In the genomic region with DNA sequence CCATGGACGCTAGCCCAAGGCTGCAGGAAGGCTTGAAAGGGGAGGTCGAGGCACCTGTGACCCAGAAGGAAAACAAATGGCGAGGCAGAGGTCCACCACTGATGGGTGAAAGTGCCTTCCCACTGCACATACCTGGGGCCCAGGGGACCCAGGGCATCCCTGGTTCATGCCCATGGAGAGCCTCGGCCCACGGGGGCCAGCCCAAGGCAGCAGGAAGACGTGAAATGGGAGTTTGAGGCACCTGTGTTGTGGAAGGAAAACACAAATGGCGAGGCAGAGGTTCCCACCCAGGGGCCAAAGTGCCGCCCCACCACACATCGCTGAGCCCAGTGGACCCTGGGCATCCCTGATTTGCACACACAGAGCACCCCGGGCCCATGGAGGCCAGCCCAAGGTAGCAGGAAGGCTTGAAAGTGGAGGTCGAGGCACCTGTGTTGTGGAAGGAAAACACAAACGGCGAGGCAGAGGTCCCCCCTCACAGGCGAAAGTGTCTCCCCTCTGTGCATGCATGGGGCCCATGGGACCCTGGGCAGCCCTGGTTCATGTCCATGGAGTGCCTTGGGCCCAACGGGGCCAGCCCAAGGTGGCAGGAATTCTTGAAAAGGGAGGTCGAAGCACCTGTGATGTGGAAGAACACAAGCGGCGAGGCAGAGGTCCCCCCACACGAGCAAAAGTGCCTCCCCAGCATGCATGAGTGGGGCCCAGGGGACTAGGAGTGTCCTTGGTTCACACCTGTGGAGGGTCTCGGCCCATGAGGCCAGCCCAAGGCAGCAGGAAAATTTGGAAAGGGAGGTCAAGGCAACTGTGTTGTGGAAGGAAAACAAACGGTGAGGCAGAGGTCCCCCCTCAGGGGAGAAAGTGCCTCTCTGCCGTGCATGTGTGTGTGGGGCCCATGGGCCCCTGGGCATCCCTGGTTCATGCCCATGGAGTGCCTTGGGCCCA, we compare ENCODE assay signal across 11 cellular contexts.
DNase-seq lines count a peak whose midpoint lies in the region; ATAC-seq and TF ChIP-seq lines count a peak whose summit lies in the region.
"Had no signal": no experiment of that assay in that cellular context is flagged by ENCODE, and none has a peak within 500 bp of the region (broad histone marks: within the 10 kb centered on the region; RNA-seq: fewer than 3 reads in every experiment).

No MANE protein-coding gene starts in this region.

- no peaks in the 10 kb centered on the region for H3K27me3 ChIP-seq in H9 (ENCODE audit: insufficient read depth, low read length)

- no peak overlapping the region for H3K4me3 Mint-ChIP-seq in H9
- H3K4me3 Mint-ChIP-seq in activated T-helper 2 cell treated with anti-CD3 and anti-CD28 coated beads, Interferon-gamma antibody, Interleukin-2, Interleukin-4, amounts not matched to agents 10 μg/mL and 5 μg/mL and 100 μg/mL, durations not matched to agents 14 hours and 24 hours and 36 hours (ENCODE audit: low read depth) = no peak overlapping the region
- no peak overlapping the region for H3K4me3 Mint-ChIP-seq in stimulated activated naive B cell treated with anti-CD40 and anti-IgM and Interleukin-4, amounts not matched to agents 10 μg/mL and 1 μg/mL and 100 μg/mL, for 72 hours
- no peak overlapping the region for H3K4me3 Mint-ChIP-seq in activated T-helper 1 cell treated with anti-CD3 and anti-CD28 coated beads, Interleukin-12 subunit alpha, Interleukin-12 subunit beta, Interleukin-2, Interleukin-4 antibody, amounts not matched to agents 30 ng/mL and 10 ng/mL and 1 ng/mL, durations not matched to agents 14 hours and 24 hours and 36 hours
- H3K4me3 Mint-ChIP-seq: brain, naive B cell had no signal

- H3K79me2 ChIP-seq in H9 (ENCODE audit: insufficient read depth, low read length) = no peaks in the 10 kb centered on the region

- peaks cover 11 to 29% (median 13%) of the 10 kb centered on the region in 3 experiments; a peak in 5 of 7 replicates for H3K36me3 Mint-ChIP-seq in H9 (ENCODE audit: insufficient read depth in 1 of 3, low read depth in 3 of 3)
- H3K36me3 Mint-ChIP-seq in activated T-helper 2 cell treated with anti-CD3 and anti-CD28 coated beads, Interferon-gamma antibody, Interleukin-2, Interleukin-4, amounts not matched to agents 10 μg/mL and 5 μg/mL and 100 μg/mL, durations not matched to agents 14 hours and 24 hours and 36 hours (ENCODE audit: low read depth) = no peaks in the 10 kb centered on the region
- peaks cover 5 to 14% of the 10 kb centered on the region in 2 donors for H3K36me3 Mint-ChIP-seq in stimulated activated naive B cell treated with anti-CD40 and anti-IgM and Interleukin-4, amounts not matched to agents 10 μg/mL and 1 μg/mL and 100 μg/mL, for 72 hours
- peaks cover 3% of the 10 kb centered on the region for H3K36me3 Mint-ChIP-seq in activated T-helper 1 cell treated with anti-CD3 and anti-CD28 coated beads, Interleukin-12 subunit alpha, Interleukin-12 subunit beta, Interleukin-2, Interleukin-4 antibody, amounts not matched to agents 30 ng/mL and 10 ng/mL and 1 ng/mL, durations not matched to agents 14 hours and 24 hours and 36 hours (ENCODE audit: low read depth)
- H3K36me3 Mint-ChIP-seq: brain had no signal

- no peak overlapping the region for H3K9ac ChIP-seq in H9 (ENCODE audit: extremely low read depth, insufficient read length, low read length)

- no peaks in the 10 kb centered on the region for H3K4me1 Mint-ChIP-seq in H9
- no peaks in the 10 kb centered on the region for H3K4me1 Mint-ChIP-seq in activated T-helper 2 cell treated with anti-CD3 and anti-CD28 coated beads, Interferon-gamma antibody, Interleukin-2, Interleukin-4, amounts not matched to agents 10 μg/mL and 5 μg/mL and 100 μg/mL, durations not matched to agents 14 hours and 24 hours and 36 hours (ENCODE audit: low read depth)
- H3K4me1 Mint-ChIP-seq in stimulated activated naive B cell treated with anti-CD40 and anti-IgM and Interleukin-4, amounts not matched to agents 10 μg/mL and 1 μg/mL and 100 μg/mL, for 72 hours = no peaks in the 10 kb centered on the region
- no peaks in the 10 kb centered on the region for H3K4me1 Mint-ChIP-seq in activated T-helper 1 cell treated with anti-CD3 and anti-CD28 coated beads, Interleukin-12 subunit alpha, Interleukin-12 subunit beta, Interleukin-2, Interleukin-4 antibody, amounts not matched to agents 30 ng/mL and 10 ng/mL and 1 ng/mL, durations not matched to agents 14 hours and 24 hours and 36 hours (ENCODE audit: low read depth)
- H3K4me1 Mint-ChIP-seq: brain, naive B cell had no signal

- H3K79me1 ChIP-seq in H9 (ENCODE audit: insufficient read depth, low read depth, low read length, poor library complexity, severe bottlenecking) = no peaks in the 10 kb centered on the region

- no peak overlapping the region for H2BK12ac ChIP-seq in H9 (ENCODE audit: insufficient read length, low read depth, low read length)

- no peaks in the 10 kb centered on the region for H3K23me2 ChIP-seq in H9 (ENCODE audit: insufficient read length, low read depth, low read length, poor library complexity, severe bottlenecking)

- no peak overlapping the region for H3K4ac ChIP-seq in H9 (ENCODE audit: low read depth, low read length)

- ATAC-seq in stimulated activated naive B cell treated with anti-CD40 and anti-IgM and Interleukin-4, amounts not matched to agents 10 μg/mL and 1 μg/mL and 100 μg/mL, for 72 hours (replicated peaks) = no peak
- ATAC-seq in GM18909 (IDR thresholded peaks at IDR 0.05; ENCODE audit: poor library complexity, unreplicated experiment) = no peak

- H2AK5ac ChIP-seq in H9 (ENCODE audit: insufficient read length, low read length) = no peak overlapping the region

- TF ChIP-seq CTCF in H9 (conservative IDR thresholded peaks at IDR 0.05) = no peak

- no peaks in the 10 kb centered on the region for H4K20me1 ChIP-seq in H9 (ENCODE audit: control insufficient read depth, insufficient read depth, insufficient read length)

- DNase-seq in H9 (peak; percentile 12), islet precursor cell (peak; percentile 25), caudate nucleus (lab: John Stamatoyannopoulos, UW) (no peak)
- DNase-seq in activated T-helper 2 cell treated with anti-CD3 and anti-CD28 coated beads, Interferon-gamma antibody, Interleukin-2, Interleukin-4, amounts not matched to agents 10 μg/mL and 5 μg/mL and 100 μg/mL, durations not matched to agents 14 hours and 24 hours and 36 hours (ENCODE audit: low spot score) = peak; percentile 2
- DNase-seq in stimulated activated naive B cell treated with anti-CD40 and anti-IgM and Interleukin-4, amounts not matched to agents 10 μg/mL and 1 μg/mL and 100 μg/mL, for 72 hours = peak; percentile 0
- no peak for DNase-seq in activated T-helper 1 cell treated with anti-CD3 and anti-CD28 coated beads, Interleukin-12 subunit alpha, Interleukin-12 subunit beta, Interleukin-2, Interleukin-4 antibody, amounts not matched to agents 30 ng/mL and 10 ng/mL and 1 ng/mL, durations not matched to agents 14 hours and 24 hours and 36 hours (ENCODE audit: low spot score)
- DNase-seq: naive B cell, NCI-H146 had no signal

- no peak overlapping the region for H3K18ac ChIP-seq in H9 (ENCODE audit: insufficient read length, low read depth, low read length)

- H3K14ac ChIP-seq in H9 (ENCODE audit: insufficient read depth, low read length) = no peak overlapping the region

- intact Hi-C loops in activated T-helper 2 cell treated with anti-CD3 and anti-CD28 coated beads, Interferon-gamma antibody, Interleukin-2, Interleukin-4, amounts not matched to agents 10 μg/mL and 5 μg/mL and 100 μg/mL, durations not matched to agents 14 hours and 24 hours and 36 hours (cut with micrococcal nuclease) = no loop called here
- intact Hi-C loops in activated T-helper 1 cell treated with anti-CD3 and anti-CD28 coated beads, Interleukin-12 subunit alpha, Interleukin-12 subunit beta, Interleukin-2, Interleukin-4 antibody, amounts not matched to agents 30 ng/mL and 10 ng/mL and 1 ng/mL, durations not matched to agents 14 hours and 24 hours and 36 hours (cut with micrococcal nuclease) = no loop called here

- no peak overlapping the region for H3K23ac ChIP-seq in H9 (ENCODE audit: insufficient read length, low read depth, low read length)

- H2BK20ac ChIP-seq in H9 (ENCODE audit: low read depth, low read length, poor library complexity, severe bottlenecking) = no peak overlapping the region

- H3T11ph ChIP-seq in H9 (ENCODE audit: low read length) = no peak overlapping the region

- no peak overlapping the region for H4K8ac ChIP-seq in H9 (replicated peaks; ENCODE audit: insufficient read length, low read depth, low read length)

- no peak overlapping the region for H3K4me2 ChIP-seq in H9 (ENCODE audit: insufficient read depth, insufficient read length, low read length)

- H3K9me3 ChIP-seq in H9 (ENCODE audit: control insufficient read depth, low read depth, low read length) = peaks cover 90% of the 10 kb centered on the region

- no peak overlapping the region for H3K27ac ChIP-seq in H9 (ENCODE audit: insufficient read length, low read depth, low read length)
- no peak overlapping the region for H3K27ac ChIP-seq in caudate nucleus (ENCODE audit: low read depth, low read length)

- no peak overlapping the region for H4K91ac ChIP-seq in H9 (ENCODE audit: insufficient read length, low read depth, low read length)

- WGBS in H9 (ENCODE audit: extremely low coverage, insufficient read length, low lambda C conversion rate) = no CpG with 5 or more reads among the region's 22 CpGs

- H4K5ac ChIP-seq in H9 (ENCODE audit: insufficient read length, low read depth, low read length) = no peak overlapping the region

- no peaks in the 10 kb centered on the region; the same call in none of the 2 replicates for H3K27me3 Mint-ChIP-seq in H9 (ENCODE audit: low read depth)
- no peaks in the 10 kb centered on the region for H3K27me3 Mint-ChIP-seq in activated T-helper 2 cell treated with anti-CD3 and anti-CD28 coated beads, Interferon-gamma antibody, Interleukin-2, Interleukin-4, amounts not matched to agents 10 μg/mL and 5 μg/mL and 100 μg/mL, durations not matched to agents 14 hours and 24 hours and 36 hours (ENCODE audit: low read depth)
- no peaks in the 10 kb centered on the region for H3K27me3 Mint-ChIP-seq in stimulated activated naive B cell treated with anti-CD40 and anti-IgM and Interleukin-4, amounts not matched to agents 10 μg/mL and 1 μg/mL and 100 μg/mL, for 72 hours
- no peaks in the 10 kb centered on the region for H3K27me3 Mint-ChIP-seq in activated T-helper 1 cell treated with anti-CD3 and anti-CD28 coated beads, Interleukin-12 subunit alpha, Interleukin-12 subunit beta, Interleukin-2, Interleukin-4 antibody, amounts not matched to agents 30 ng/mL and 10 ng/mL and 1 ng/mL, durations not matched to agents 14 hours and 24 hours and 36 hours (ENCODE audit: insufficient read depth)
- H3K27me3 Mint-ChIP-seq: brain, naive B cell had no signal

- no peaks in the 10 kb centered on the region for H3K4me1 ChIP-seq in H9 (ENCODE audit: insufficient read depth, low read length)
- H3K4me1 ChIP-seq: Caco-2 had no signal

- H2BK15ac ChIP-seq in H9 (ENCODE audit: low read depth, low read length) = no peak overlapping the region

- H2BK5ac ChIP-seq in H9 (ENCODE audit: insufficient read length, low read length) = no peak overlapping the region

- H3K56ac ChIP-seq in H9 (ENCODE audit: insufficient read length, low read depth, low read length) = no peak overlapping the region

- no peak overlapping the region for H2AFZ ChIP-seq in H9 (ENCODE audit: low read length)

- H3K27ac Mint-ChIP-seq in H9 = no peak overlapping the region
- H3K27ac Mint-ChIP-seq in activated T-helper 2 cell treated with anti-CD3 and anti-CD28 coated beads, Interferon-gamma antibody, Interleukin-2, Interleukin-4, amounts not matched to agents 10 μg/mL and 5 μg/mL and 100 μg/mL, durations not matched to agents 14 hours and 24 hours and 36 hours = no peak overlapping the region
- H3K27ac Mint-ChIP-seq in stimulated activated naive B cell treated with anti-CD40 and anti-IgM and Interleukin-4, amounts not matched to agents 10 μg/mL and 1 μg/mL and 100 μg/mL, for 72 hours = peak overlapping the region; percentile 51
- no peak overlapping the region for H3K27ac Mint-ChIP-seq in activated T-helper 1 cell treated with anti-CD3 and anti-CD28 coated beads, Interleukin-12 subunit alpha, Interleukin-12 subunit beta, Interleukin-2, Interleukin-4 antibody, amounts not matched to agents 30 ng/mL and 10 ng/mL and 1 ng/mL, durations not matched to agents 14 hours and 24 hours and 36 hours
- H3K27ac Mint-ChIP-seq: brain, naive B cell had no signal

- H2BK120ac ChIP-seq in H9 (ENCODE audit: low read depth, low read length, poor library complexity, severe bottlenecking) = no peak overlapping the region

- peaks cover 94 to 98% of the 10 kb centered on the region in 2 experiments for H3K9me3 Mint-ChIP-seq in H9
- H3K9me3 Mint-ChIP-seq in activated T-helper 2 cell treated with anti-CD3 and anti-CD28 coated beads, Interferon-gamma antibody, Interleukin-2, Interleukin-4, amounts not matched to agents 10 μg/mL and 5 μg/mL and 100 μg/mL, durations not matched to agents 14 hours and 24 hours and 36 hours = peaks cover 62% of the 10 kb centered on the region
- H3K9me3 Mint-ChIP-seq in stimulated activated naive B cell treated with anti-CD40 and anti-IgM and Interleukin-4, amounts not matched to agents 10 μg/mL and 1 μg/mL and 100 μg/mL, for 72 hours = peaks cover 47 to 57% of the 10 kb centered on the region in 2 donors
- H3K9me3 Mint-ChIP-seq in activated T-helper 1 cell treated with anti-CD3 and anti-CD28 coated beads, Interleukin-12 subunit alpha, Interleukin-12 subunit beta, Interleukin-2, Interleukin-4 antibody, amounts not matched to agents 30 ng/mL and 10 ng/mL and 1 ng/mL, durations not matched to agents 14 hours and 24 hours and 36 hours = peaks cover 71% of the 10 kb centered on the region

Comparison
In these comparisons a context has a peak if more than half of its experiments do, and no peak if none do; other contexts are left out.
1. DNase-seq: peak in H9 (single experiment), activated T-helper 2 cell treated with anti-CD3 and anti-CD28 coated beads, Interferon-gamma antibody, Interleukin-2, Interleukin-4, amounts not matched to agents 10 μg/mL and 5 μg/mL and 100 μg/mL, durations not matched to agents 14 hours and 24 hours and 36 hours (single experiment), islet precursor cell (single experiment) and stimulated activated naive B cell treated with anti-CD40 and anti-IgM and Interleukin-4, amounts not matched to agents 10 μg/mL and 1 μg/mL and 100 μg/mL, for 72 hours (single experiment); none in caudate nucleus (0 of 61) and activated T-helper 1 cell treated with anti-CD3 and anti-CD28 coated beads, Interleukin-12 subunit alpha, Interleukin-12 subunit beta, Interleukin-2, Interleukin-4 antibody, amounts not matched to agents 30 ng/mL and 10 ng/mL and 1 ng/mL, durations not matched to agents 14 hours and 24 hours and 36 hours (single experiment).